8 cellular contexts compared by ENCODE assay signal in the genomic region with DNA sequence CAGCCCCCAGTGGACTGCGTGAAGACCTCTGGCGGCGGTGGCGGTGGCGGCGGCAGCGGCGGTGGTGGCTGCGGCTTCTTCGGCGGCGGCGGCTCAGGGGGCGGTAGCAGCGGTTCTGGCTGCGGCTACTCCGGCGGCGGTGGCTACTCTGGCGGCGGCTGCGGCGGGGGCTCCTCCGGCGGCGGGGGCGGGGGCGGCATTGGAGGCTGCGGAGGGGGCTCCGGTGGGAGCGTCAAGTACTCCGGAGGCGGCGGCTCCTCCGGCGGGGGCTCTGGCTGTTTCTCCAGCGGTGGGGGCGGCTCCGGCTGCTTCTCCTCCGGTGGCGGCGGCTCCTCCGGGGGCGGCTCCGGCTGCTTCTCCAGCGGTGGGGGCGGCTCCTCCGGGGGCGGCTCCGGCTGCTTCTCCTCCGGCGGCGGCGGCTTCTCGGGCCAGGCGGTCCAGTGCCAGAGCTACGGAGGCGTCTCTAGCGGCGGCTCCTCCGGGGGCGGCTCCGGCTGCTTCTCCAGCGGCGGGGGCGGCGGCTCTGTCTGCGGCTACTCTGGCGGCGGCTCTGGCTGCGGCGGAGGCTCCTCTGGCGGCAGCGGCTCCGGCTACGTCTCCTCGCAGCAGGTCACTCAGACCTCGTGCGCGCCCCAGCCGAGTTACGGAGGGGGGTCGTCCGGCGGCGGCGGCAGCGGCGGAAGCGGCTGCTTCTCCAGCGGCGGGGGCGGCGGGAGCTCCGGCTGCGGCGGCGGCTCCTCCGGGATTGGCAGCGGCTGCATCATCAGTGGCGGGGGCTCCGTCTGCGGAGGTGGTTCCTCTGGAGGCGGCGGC. TPM values are rescaled to one million over a fixed set of nuclear protein-coding genes. Genes with fewer than 3 reads are reported as not detected.
DNase-seq lines count a peak whose midpoint lies in the region; ATAC-seq and TF ChIP-seq lines count a peak whose summit lies in the region.

No MANE protein-coding gene starts in this region.

- WGBS in heart right ventricle, 2 donors: 1% methylated on average over 89 to 105 of the region's 105 CpGs

- 0 out of 2 replicates have a peak, but pooled peaks cover 3% of the 10 kb centered on the region for H3K4me1 ChIP-seq in HUES6 (ENCODE audit: control insufficient read depth, insufficient read depth, low read length)
- H3K4me1 ChIP-seq in heart right ventricle: peaks cover 3 to 21% (median 9%) of the 10 kb centered on the region in 9 donors
- H3K4me1 ChIP-seq in skeletal muscle satellite cell (ENCODE audit: control insufficient read depth, insufficient read depth, low read length): peaks cover 9% of the 10 kb centered on the region

- H3K36me3 ChIP-seq in HUES6 (ENCODE audit: control insufficient read depth, insufficient read depth, low read length) (no peaks in the 10 kb centered on the region), heart right ventricle (no peaks in the 10 kb centered on the region), skeletal muscle satellite cell (ENCODE audit: insufficient read depth, low read length) (no peaks in the 10 kb centered on the region)

- H3K4me3 ChIP-seq in HUES6 (ENCODE audit: low read depth, low read length) (peak overlapping the region; percentile 66), heart right ventricle (peak overlapping the region in 9 of 10 donors; percentile 37 to 54 (median 49)), skeletal muscle satellite cell (ENCODE audit: low read length) (peak overlapping the region; percentile 65)

- H3K27ac ChIP-seq in HUES6 (ENCODE audit: low read depth, low read length) (no peak overlapping the region), heart right ventricle (no peak overlapping the region)

- DNase-seq in AG08396 (ENCODE audit: low spot score) (peak; percentile 53), activated gamma-delta T cell treated with Interleukin-2 at 50 U/mL for 16 hours (peak; percentile 14), heart right ventricle (peak in 1 of 2 donors; percentile 29), SKM-1 (lab: John Stamatoyannopoulos, UW; ENCODE audit: unreplicated experiment) (no peak), inferior parietal cortex (ENCODE audit: extremely low spot score) (no peak), islet precursor cell (no peak)

- no peak for TF ChIP-seq CTCF in heart right ventricle (IDR thresholded peaks at IDR 0.05)

- intact Hi-C loops in heart right ventricle (cut with DNase I): no loop called here

- H3K9ac ChIP-seq in HUES6 (ENCODE audit: low read length) (no peak overlapping the region), skeletal muscle satellite cell (ENCODE audit: low read depth, low read length) (no peak overlapping the region)

- H3K27me3 ChIP-seq in HUES6 (ENCODE audit: control insufficient read depth, insufficient read depth, low read length): peaks cover 84% of the 10 kb centered on the region
- H3K27me3 ChIP-seq in heart right ventricle: peaks cover 2 to 74% (median 62%) of the 10 kb centered on the region in 7 donors
- peaks cover 56% of the 10 kb centered on the region for H3K27me3 ChIP-seq in skeletal muscle satellite cell (ENCODE audit: control insufficient read depth, insufficient read depth, low read length)

- ATAC-seq in heart right ventricle: peak in 3 of 8 donors; percentile 29 to 72 (median 58)

- H3K4me2 ChIP-seq in skeletal muscle satellite cell (ENCODE audit: low read length): peak overlapping the region; percentile 73

- H3K9me3 ChIP-seq in HUES6 (ENCODE audit: control insufficient read depth, insufficient read depth, low read depth, low read length): no peaks in the 10 kb centered on the region
- H3K9me3 ChIP-seq in heart right ventricle: no peaks in the 10 kb centered on the region
- no peaks in the 10 kb centered on the region for H3K9me3 ChIP-seq in skeletal muscle satellite cell (replicated peaks; ENCODE audit: low read length)

RNA-seq across cellular contexts. Expression of a gene that starts 1.7 kb away (rescaled TPM):
- total RNA-seq in heart right ventricle: not detected
- polyA plus RNA-seq in heart right ventricle: not detected
- not detected in 2 replicates for total RNA-seq in skeletal muscle satellite cell (2012; rRNA removed)

RNA-seq across cellular contexts. Expression of a gene that starts 43.8 kb away (rescaled TPM):
- not detected for total RNA-seq in heart right ventricle
- polyA plus RNA-seq in heart right ventricle: not detected
- total RNA-seq in skeletal muscle satellite cell (2012; rRNA removed): not detected in 2 replicates

RNA-seq across cellular contexts. Expression of a gene that starts 51.6 kb away (rescaled TPM):
- not detected for total RNA-seq in heart right ventricle
- polyA plus RNA-seq in heart right ventricle: not detected
- total RNA-seq in skeletal muscle satellite cell (2012; rRNA removed): not detected in 2 replicates

RNA-seq across cellular contexts. Expression of a gene that starts 58.0 kb away (rescaled TPM):
- total RNA-seq in heart right ventricle: not detected
- not detected for polyA plus RNA-seq in heart right ventricle
- total RNA-seq in skeletal muscle satellite cell (2012; rRNA removed): not detected in 2 replicates

Comparison
In these comparisons a context has a peak if more than half of its experiments do, and no peak if none do; other contexts are left out.
1. DNase-seq: peak in AG08396 (single experiment) and activated gamma-delta T cell treated with Interleukin-2 at 50 U/mL for 16 hours (single experiment); none in SKM-1 (single experiment), inferior parietal cortex (single experiment) and islet precursor cell (single experiment).
2. Peak in every context shown above with its lines, with median percentiles within 50 percentile points of each other: H3K4me3 ChIP-seq.